In genomic region chrX:57582948-57583347, GRCh38 we compare ENCODE assay signal across 8 cellular contexts. TPM values are rescaled to one million over a fixed set of nuclear protein-coding genes. Genes with fewer than 3 reads are reported as not detected.
A peak's percentile ranks its signal among the peaks of the same experiment; 100 is the strongest.
DNase-seq lines count a peak whose midpoint lies in the region; TF ChIP-seq lines count a peak whose summit lies in the region.
"Not testable (repeated sequence)": the region's sequence is repeated elsewhere in the genome, so short reads cannot be mapped to it uniquely, and the experiment has no call there.

No MANE protein-coding gene starts in this region.

- not testable (repeated sequence) for DNase-seq in Calu3; GM13977 (ENCODE audit: low spot score); MM.1S; SK-N-SH; mammary epithelial cell; fibroblast of the aortic adventitia (ENCODE audit: low read depth); type B pancreatic cell (ENCODE audit: extremely low spot score, unreplicated experiment)
- peak; percentile 12 for DNase-seq in medulla oblongata (ENCODE audit: extremely low spot score)

- CTCF ChIA-PET in Calu3 (lab: Charles Lee); mammary epithelial cell (lab: Charles Lee; ENCODE audit: low non-redundant PET): not testable (repeated sequence)
- CTCF ChIA-PET in SK-N-SH (lab: Yijun Ruan, JAX) = interaction anchor here (0.8 to 1.5 kb wide), 6 partner anchors 10 to 557 kb away, joined by 3 to 6 read pairs (median 3); no protein-coding TSS in a partner anchor

- not testable (repeated sequence) for H3K4me2 ChIP-seq in MM.1S (ENCODE audit: low read depth, low read length); SK-N-SH; mammary epithelial cell (ENCODE audit: insufficient read depth, low read depth, low read length)

- H3K9me2 ChIP-seq in MM.1S (replicated peaks; ENCODE audit: insufficient read depth, low read length); SK-N-SH: not testable (repeated sequence)

- WGBS in SK-N-SH (ENCODE audit: low lambda C conversion rate) = 52% methylated on average over 9 of the region's 9 CpGs
- WGBS in mammary epithelial cell (ENCODE audit: low coverage, missing lambda C conversion rate) = 56% methylated on average over 7 of the region's 9 CpGs

- TF ChIP-seq EP300 in SK-N-SH (IDR thresholded peaks at IDR 0.05; ENCODE audit: borderline replicate concordance in 1 of 2, low read depth in 1 of 2, low read length in 1 of 2) = not testable (repeated sequence)

- H3K4me3 ChIP-seq in MM.1S (ENCODE audit: low read length); SK-N-SH (ENCODE audit: low read depth in 2 of 2, low read length in 1 of 2); mammary epithelial cell (replicated peaks in 1 of 3; ENCODE audit: insufficient read depth in 1 of 3, low read depth in 2 of 3, low read length in 3 of 3); fibroblast of the aortic adventitia (ENCODE audit: low read depth, low read length): not testable (repeated sequence)

- not testable (repeated sequence) for H3K9me3 ChIP-seq in MM.1S (replicated peaks; ENCODE audit: insufficient read depth, low read length); SK-N-SH; mammary epithelial cell (replicated peaks; ENCODE audit: insufficient read depth, low read length)

- dilution Hi-C loops in mammary epithelial cell (cut with HindIII; ENCODE audit: low sequenced_read_pairs) = not testable (repeated sequence)

- BruUV-seq in Calu3 (replicated peaks; lab: Mats Ljungman, UMichigan); mammary epithelial cell (replicated peaks; lab: Mats Ljungman, UMichigan): not testable (repeated sequence)

- H3K4me1 Mint-ChIP-seq in Calu3 (ENCODE audit: low read depth, unreplicated experiment); type B pancreatic cell (ENCODE audit: unreplicated experiment): not testable (repeated sequence)

- intact Hi-C loops in Calu3 (cut with micrococcal nuclease; ENCODE audit: unreplicated experiment) = not testable (repeated sequence)
- intact Hi-C loops in mammary epithelial cell (cut with micrococcal nuclease) = loop anchor here (5.0 kb wide), 1 partner anchor 344 kb away; no protein-coding TSS in a partner anchor

- H4K20me1 ChIP-seq in MM.1S (ENCODE audit: insufficient read depth, low read length); SK-N-SH (ENCODE audit: insufficient read depth); mammary epithelial cell (ENCODE audit: insufficient read depth, low read length): not testable (repeated sequence)

- H3K9me3 Mint-ChIP-seq in Calu3 (ENCODE audit: low read depth, unreplicated experiment); type B pancreatic cell: not testable (repeated sequence)

- not testable (repeated sequence) for H3K27ac Mint-ChIP-seq in Calu3 (ENCODE audit: unreplicated experiment); type B pancreatic cell

- not testable (repeated sequence) for H3K36me3 ChIP-seq in MM.1S (replicated peaks; ENCODE audit: insufficient read depth, low read length); SK-N-SH (replicated peaks in 1 of 2; ENCODE audit: control insufficient read depth in 1 of 2, insufficient read depth in 2 of 2, low read length in 1 of 2); mammary epithelial cell (ENCODE audit: insufficient read depth, low read length)

- H3K4me3 Mint-ChIP-seq in Calu3 (ENCODE audit: low read depth, unreplicated experiment); type B pancreatic cell: not testable (repeated sequence)

- not testable (repeated sequence) for H2AFZ ChIP-seq in MM.1S (ENCODE audit: low read length); SK-N-SH (ENCODE audit: low read depth); mammary epithelial cell (ENCODE audit: low read depth, low read length)

- not testable (repeated sequence) for H3F3A ChIP-seq in MM.1S (ENCODE audit: insufficient read depth, low read length); SK-N-SH (replicated peaks; ENCODE audit: insufficient read depth)

- not testable (repeated sequence) for H3K27me3 ChIP-seq in MM.1S (replicated peaks; ENCODE audit: insufficient read depth, low read length); SK-N-SH (ENCODE audit: insufficient read depth); mammary epithelial cell (ENCODE audit: insufficient read depth, low read length)

- in situ Hi-C loops in GM13977 (cut with MboI; ENCODE audit: low pct_unique_long_range_greater_than_20kb, low sequenced_read_pairs, unreplicated experiment) = loop anchor here (25.0 kb wide), 1 partner anchor 329 kb away; the partner anchor contains the start of gene ZXDA
- in situ Hi-C loops in mammary epithelial cell (cut with MboI; ENCODE audit: low sequenced_read_pairs in 2 of 2) = loop anchor here (25.0 kb wide), 2 partner anchors 229 to 329 kb away; partner anchors contain the start of gene ZXDA (in 2 of the 2)

- not testable (repeated sequence) for H3K4me1 ChIP-seq in MM.1S (ENCODE audit: low read length); SK-N-SH (ENCODE audit: control insufficient read depth in 1 of 2, insufficient read depth in 2 of 2, low read depth in 1 of 2, low read length in 1 of 2); mammary epithelial cell (ENCODE audit: insufficient read depth, low read length)

- peak; percentile 48 for TF ChIP-seq RAD21 in SK-N-SH (IDR thresholded peaks at IDR 0.05; ENCODE audit: low read length)

- not testable (repeated sequence) for H3K27me3 Mint-ChIP-seq in Calu3 (ENCODE audit: unreplicated experiment); type B pancreatic cell

- not testable (repeated sequence) for H3K79me2 ChIP-seq in MM.1S (ENCODE audit: low read length); SK-N-SH (ENCODE audit: insufficient read depth); mammary epithelial cell (ENCODE audit: insufficient read depth, low read length)

- TF ChIP-seq CTCF in Calu3 (IDR thresholded peaks at IDR 0.05; ENCODE audit: unreplicated experiment) = peak; percentile 38
- TF ChIP-seq CTCF in GM13977 (IDR thresholded peaks at IDR 0.05; ENCODE audit: extremely low read depth, insufficient read depth, missing control alignments) = peak; percentile 53
- TF ChIP-seq CTCF in MM.1S (IDR thresholded peaks at IDR 0.05; ENCODE audit: low read length) = peak; percentile 40
- TF ChIP-seq CTCF in SK-N-SH (IDR thresholded peaks at IDR 0.05) = peak; percentile 52
- TF ChIP-seq CTCF in mammary epithelial cell (conservative IDR thresholded peaks at IDR 0.05 in 1 of 2, IDR thresholded peaks at IDR 0.05 in 1 of 2; ENCODE audit: extremely low read depth in 1 of 2, insufficient read depth in 1 of 2, low read depth in 1 of 2, low read length in 2 of 2) = peak; percentile 10 to 47
- TF ChIP-seq CTCF in fibroblast of the aortic adventitia (IDR thresholded peaks at IDR 0.05; ENCODE audit: insufficient read depth, low read length) = peak; percentile 39
- peak; percentile 56 for TF ChIP-seq CTCF in type B pancreatic cell (conservative IDR thresholded peaks at IDR 0.05)

- H3K36me3 Mint-ChIP-seq in Calu3 (ENCODE audit: insufficient read depth, unreplicated experiment); type B pancreatic cell: not testable (repeated sequence)

- not testable (repeated sequence) for H3K9ac ChIP-seq in MM.1S (ENCODE audit: low read length); SK-N-SH; mammary epithelial cell (ENCODE audit: insufficient read depth, low read length)

- POLR2A ChIA-PET in SK-N-SH (lab: Yijun Ruan, JAX) = not testable (repeated sequence)

- not testable (repeated sequence) for H3K27ac ChIP-seq in MM.1S (ENCODE audit: low read length); SK-N-SH (ENCODE audit: low read depth in 2 of 2, low read length in 1 of 2); mammary epithelial cell (ENCODE audit: insufficient read depth, low read depth, low read length)

RNA-seq across cellular contexts. Expression of gene ZXDB, which starts 8.9 kb away (rescaled TPM):
- total RNA-seq in Calu3 (2022) (8.8 and 9.4 TPM in 2 replicates), mammary epithelial cell (10 to 100 TPM in 1 of 2 donors, 1 to 10 TPM in 1; 9.1 to 12.0 TPM), fibroblast of the aortic adventitia (ENCODE audit: low replicate concordance) (7.4 and 19.3 TPM in 2 replicates), type B pancreatic cell (ENCODE audit: low replicate concordance) (7.1 and 10.1 TPM in 2 replicates)
- polyA plus RNA-seq in SK-N-SH (2012; rRNA removed) (1.7 and 2.1 TPM in 2 replicates), mammary epithelial cell (3.7 TPM)
- 2.1 TPM in 2 replicates for polyA plus RNA-seq in SK-N-SH (2012; cell fraction: cytosol; rRNA removed)
- polyA plus RNA-seq in SK-N-SH (2012; cell fraction: nucleus; rRNA removed) = 1.1 and 1.6 TPM in 2 replicates
- polyA minus RNA-seq in mammary epithelial cell = 7.8 TPM
